13 cellular contexts compared by ENCODE assay signal in genomic region chr17:79444226-79444625, GRCh38.
A peak's percentile ranks its signal among the peaks of the same experiment; 100 is the strongest.
DNase-seq lines count a peak whose midpoint lies in the region; ATAC-seq and TF ChIP-seq lines count a peak whose summit lies in the region.
"Had no signal": no experiment of that assay in that cellular context is flagged by ENCODE, and none has a peak within 500 bp of the region (broad histone marks: within the 10 kb centered on the region; RNA-seq: fewer than 3 reads in every experiment).

No MANE protein-coding gene starts in this region.

- H3K36me3 ChIP-seq in BLaER1: no peaks in the 10 kb centered on the region
- no peaks in the 10 kb centered on the region for H3K36me3 ChIP-seq in BLaER1 treated with 17β-estradiol and CSF1 and Interleukin-3, amounts not matched to agents 10 nM and 100 nM
- H3K36me3 ChIP-seq in tibial nerve: no peaks in the 10 kb centered on the region
- H3K36me3 ChIP-seq in vagina: no peaks in the 10 kb centered on the region
- H3K36me3 ChIP-seq: BE2C had no signal

- H3K27ac ChIP-seq in BLaER1 (no peak overlapping the region), tibial nerve (no peak overlapping the region), vagina (no peak overlapping the region)
- H3K27ac ChIP-seq in BLaER1 treated with 17β-estradiol and CSF1 and Interleukin-3, amounts not matched to agents 10 nM and 100 nM: no peak overlapping the region
- H3K27ac ChIP-seq: A549, HL-60 had no signal

- peaks cover 5% of the 10 kb centered on the region; the same call in 1 of the 2 replicates for H3K9me3 ChIP-seq in BLaER1
- peaks cover 0 to 9% (median 6%) of the 10 kb centered on the region in 11 experiments; a peak in 7 of 22 replicates for H3K9me3 ChIP-seq in BLaER1 treated with 17β-estradiol and CSF1 and Interleukin-3, amounts not matched to agents 10 nM and 100 nM (replicated peaks in 1 of 11)
- H3K9me3 ChIP-seq in tibial nerve: no peaks in the 10 kb centered on the region
- H3K9me3 ChIP-seq in vagina: no peaks in the 10 kb centered on the region
- H3K9me3 ChIP-seq: A549, BE2C had no signal

- H4K20me1 ChIP-seq in BLaER1: no peaks in the 10 kb centered on the region
- 0 out of 22 replicates have a peak, but pooled peaks cover 0 to 5% (median 0%) of the 10 kb centered on the region in 11 experiments for H4K20me1 ChIP-seq in BLaER1 treated with 17β-estradiol and CSF1 and Interleukin-3, amounts not matched to agents 10 nM and 100 nM

- intact Hi-C loops in vagina (cut with DNase I): no loop called here

- TF ChIP-seq EP300 in tibial nerve (IDR thresholded peaks at IDR 0.05): no peak

- peak overlapping the region; percentile 77 for H3K4me2 ChIP-seq in BLaER1
- peak overlapping the region in 8 of 11 experiments; percentile 15 to 88 (median 70); a peak in 12 of 22 replicates for H3K4me2 ChIP-seq in BLaER1 treated with 17β-estradiol and CSF1 and Interleukin-3, amounts not matched to agents 10 nM and 100 nM
- H3K4me2 ChIP-seq: A549 had no signal

- peak; percentile 17 for DNase-seq in NCI-H446 treated with DMSO at 0.1 percent for 48 hours (lab: John Stamatoyannopoulos, UW)
- peak; percentile 79 for DNase-seq in left kidney (ENCODE audit: low read depth, low spot score)
- no peak for DNase-seq in tibial nerve (ENCODE audit: low spot score in 2 of 2)
- DNase-seq in vagina (ENCODE audit: extremely low spot score in 2 of 2): no peak
- no peak for DNase-seq in NCI-H526 (lab: John Stamatoyannopoulos, UW)
- DNase-seq: BE2C, DMS79 had no signal

- H3K27me3 ChIP-seq in BLaER1: no peaks in the 10 kb centered on the region
- no peaks in the 10 kb centered on the region for H3K27me3 ChIP-seq in BLaER1 treated with 17β-estradiol and CSF1 and Interleukin-3, amounts not matched to agents 10 nM and 100 nM
- H3K27me3 ChIP-seq in tibial nerve: no peaks in the 10 kb centered on the region
- no peaks in the 10 kb centered on the region for H3K27me3 ChIP-seq in vagina

- H3K9ac ChIP-seq in BLaER1: no peak overlapping the region
- H3K9ac ChIP-seq in BLaER1 treated with 17β-estradiol and CSF1 and Interleukin-3, amounts not matched to agents 10 nM and 100 nM: no peak overlapping the region

- H3K4me1 ChIP-seq in BLaER1: peaks cover 56% of the 10 kb centered on the region
- H3K4me1 ChIP-seq in BLaER1 treated with 17β-estradiol and CSF1 and Interleukin-3, amounts not matched to agents 10 nM and 100 nM: peaks cover 0 to 57% (median 28%) of the 10 kb centered on the region in 10 experiments; a peak in 15 of 20 replicates
- H3K4me1 ChIP-seq in tibial nerve: no peaks in the 10 kb centered on the region
- H3K4me1 ChIP-seq in vagina: no peaks in the 10 kb centered on the region
- H3K4me1 ChIP-seq: BE2C had no signal

- WGBS in tibial nerve, 2 donors: 93 to 100% methylated on average over 1 to 3 of the region's 4 CpGs

- no peak for TF ChIP-seq POLR2A in tibial nerve (IDR thresholded peaks at IDR 0.05)
- no peak for TF ChIP-seq POLR2A in vagina (IDR thresholded peaks at IDR 0.05)

- ATAC-seq in HG02870 (IDR thresholded peaks at IDR 0.05; ENCODE audit: unreplicated experiment): no peak
- ATAC-seq: A549, HCT116 had no signal

- no peak overlapping the region for H3K4me3 ChIP-seq in BLaER1
- H3K4me3 ChIP-seq in BLaER1 treated with 17β-estradiol and CSF1 and Interleukin-3, amounts not matched to agents 10 nM and 100 nM: no peak overlapping the region
- H3K4me3 ChIP-seq in tibial nerve: no peak overlapping the region
- no peak overlapping the region for H3K4me3 ChIP-seq in vagina
- H3K4me3 ChIP-seq: A549 had no signal

- no peak for TF ChIP-seq CTCF in tibial nerve (IDR thresholded peaks at IDR 0.05)
- TF ChIP-seq CTCF in vagina (IDR thresholded peaks at IDR 0.05): no peak

Comparison
In these comparisons a context has a peak if more than half of its experiments do, and no peak if none do; other contexts are left out.
1. DNase-seq: peak in NCI-H446 treated with DMSO at 0.1 percent for 48 hours (single experiment) and left kidney (single experiment); none in tibial nerve (0 of 2), vagina (0 of 2) and NCI-H526 (0 of 2).